In genomic region chr22:38460367-38460952, GRCh38 we compare ENCODE assay signal across 23 cellular contexts. TPM values are rescaled to one million over a fixed set of nuclear protein-coding genes. Genes with fewer than 3 reads are reported as not detected.
DNase-seq lines count a peak whose midpoint lies in the region; ATAC-seq, FAIRE-seq and TF ChIP-seq lines count a peak whose summit lies in the region.
"Had no signal": no experiment of that assay in that cellular context is flagged by ENCODE, and none has a peak within 500 bp of the region (broad histone marks: within the 10 kb centered on the region; RNA-seq: fewer than 3 reads in every experiment).

No MANE protein-coding gene starts in this region.

- POLR2A ChIA-PET in CD8-positive, alpha-beta T cell (lab: Charles Lee), result no interaction called here

- H3K4me2 ChIP-seq in BLaER1 treated with 17β-estradiol and CSF1 and Interleukin-3, amounts not matched to agents 10 nM and 100 nM, result peak overlapping the region in 8 of 11 experiments; percentile 72 to 93 (median 80); a peak in 13 of 22 replicates
- H3K4me2 ChIP-seq in KMS-11, result peak overlapping the region; percentile 74; the same call in 1 of the 2 replicates

- peaks cover 0 to 72% (median 4%) of the 10 kb centered on the region in 11 experiments; a peak in 8 of 22 replicates for H4K20me1 ChIP-seq in BLaER1 treated with 17β-estradiol and CSF1 and Interleukin-3, amounts not matched to agents 10 nM and 100 nM
- H4K20me1 ChIP-seq in KMS-11 (ENCODE audit: insufficient read depth), result no peaks in the 10 kb centered on the region

- no peaks in the 10 kb centered on the region for H3K9me3 ChIP-seq in BLaER1 treated with 17β-estradiol and CSF1 and Interleukin-3, amounts not matched to agents 10 nM and 100 nM (replicated peaks in 1 of 11)
- H3K9me3 ChIP-seq in CD8-positive, alpha-beta T cell (ENCODE audit: low read length), result no peaks in the 10 kb centered on the region
- no peaks in the 10 kb centered on the region for H3K9me3 ChIP-seq in esophagus squamous epithelium
- H3K9me3 ChIP-seq: pancreas, SJSA1, transverse colon had no signal

- no peaks in the 10 kb centered on the region for H3K36me3 ChIP-seq in BLaER1 treated with 17β-estradiol and CSF1 and Interleukin-3, amounts not matched to agents 10 nM and 100 nM
- H3K36me3 ChIP-seq in KMS-11 (ENCODE audit: insufficient read depth) (no peaks in the 10 kb centered on the region), esophagus squamous epithelium (no peaks in the 10 kb centered on the region)
- H3K36me3 ChIP-seq in CD8-positive, alpha-beta T cell (ENCODE audit: insufficient read depth, low read length), result no peaks in the 10 kb centered on the region
- H3K36me3 ChIP-seq: pancreas, SJSA1, transverse colon had no signal

- H3K27me3 Mint-ChIP-seq in neural crest cell (ENCODE audit: low read depth) (peaks cover 38% of the 10 kb centered on the region), osteocyte (ENCODE audit: unreplicated experiment) (peaks cover 35% of the 10 kb centered on the region)
- H3K27me3 Mint-ChIP-seq in CD8-positive, alpha-beta T cell (ENCODE audit: low read depth), result peaks cover 61% of the 10 kb centered on the region

- TF ChIP-seq CTCF in KMS-11 (conservative IDR thresholded peaks at IDR 0.05; ENCODE audit: low read depth, low read length) (no peak), dorsolateral prefrontal cortex (IDR thresholded peaks at IDR 0.05 in 54 of 56, conservative IDR thresholded peaks at IDR 0.05 in 2 of 56; ENCODE audit: low read depth in 1 of 56, partially characterized antibody in 56 of 56) (no peak), neural crest cell (conservative IDR thresholded peaks at IDR 0.05) (no peak), osteocyte (IDR thresholded peaks at IDR 0.05) (no peak), esophagus squamous epithelium (IDR thresholded peaks at IDR 0.05) (no peak), D721Med (IDR thresholded peaks at IDR 0.05; ENCODE audit: insufficient read depth, missing control alignments) (no peak)
- no peak for TF ChIP-seq CTCF in CD8-positive, alpha-beta T cell (IDR thresholded peaks at IDR 0.05)

- H3K4me1 ChIP-seq in BLaER1 treated with 17β-estradiol and CSF1 and Interleukin-3, amounts not matched to agents 10 nM and 100 nM, result peaks cover 22 to 84% (median 66%) of the 10 kb centered on the region in 10 experiments
- H3K4me1 ChIP-seq in KMS-11 (ENCODE audit: low read depth, poor library complexity, severe bottlenecking), result peaks cover 32% of the 10 kb centered on the region
- peaks cover 3% of the 10 kb centered on the region for H3K4me1 ChIP-seq in CD8-positive, alpha-beta T cell (ENCODE audit: insufficient read depth, low read length)
- peaks cover 5 to 18% (median 8%) of the 10 kb centered on the region in 3 donors for H3K4me1 ChIP-seq in esophagus squamous epithelium

- H3K9me3 Mint-ChIP-seq in neural crest cell, result no peaks in the 10 kb centered on the region
- no peaks in the 10 kb centered on the region for H3K9me3 Mint-ChIP-seq in CD8-positive, alpha-beta T cell
- H3K9me3 Mint-ChIP-seq in osteocyte (ENCODE audit: unreplicated experiment), result no peaks in the 10 kb centered on the region
- H3K9me3 Mint-ChIP-seq: activated CD8-positive, alpha-beta T cell treated with anti-CD3 and anti-CD28 coated beads for 36 hours; activated naive CD4-positive, alpha-beta T cell treated with anti-CD3 and anti-CD28 coated beads, Interleukin-2, amount 50 U/mL, for 24 hours; activated T-helper 2 cell treated with anti-CD3 and anti-CD28 coated beads, Interferon-gamma antibody, Interleukin-2, Interleukin-4, amounts not matched to agents 10 μg/mL and 5 μg/mL and 100 μg/mL, durations not matched to agents 14 hours and 24 hours and 36 hours; dendritic cell treated with granulocyte-macrophage colony-stimulating factor and Interleukin-4, amounts not matched to agents 40 ng/mL and 50 ng/mL, for 4 days had no signal

- no peak for FAIRE-seq in D721Med (lab: Jason Lieb, UNC)
- FAIRE-seq: pancreas had no signal

- CTCF ChIA-PET in CD8-positive, alpha-beta T cell (lab: Charles Lee), result no interaction called here

- intact Hi-C loops in dorsolateral prefrontal cortex (cut with DNase I), result no loop called here
- intact Hi-C loops in CD8-positive, alpha-beta T cell (cut with DNase I, micrococcal nuclease), result no loop called here
- intact Hi-C loops in esophagus squamous epithelium (cut with DNase I), result no loop called here

- H3K4me3 Mint-ChIP-seq in neural crest cell (peak overlapping the region; percentile 39), osteocyte (ENCODE audit: unreplicated experiment) (no peak overlapping the region)
- no peak overlapping the region for H3K4me3 Mint-ChIP-seq in CD8-positive, alpha-beta T cell
- H3K4me3 Mint-ChIP-seq: activated CD8-positive, alpha-beta T cell treated with anti-CD3 and anti-CD28 coated beads for 36 hours; activated naive CD4-positive, alpha-beta T cell treated with anti-CD3 and anti-CD28 coated beads, Interleukin-2, amount 50 U/mL, for 24 hours; dendritic cell treated with granulocyte-macrophage colony-stimulating factor and Interleukin-4, amounts not matched to agents 40 ng/mL and 50 ng/mL, for 4 days; T-helper 17 cell had no signal

- WGBS in esophagus squamous epithelium, 2 donors, result 40 to 47% methylated on average over 4 to 7 of the region's 8 CpGs

- no peak overlapping the region for H3K4me3 ChIP-seq in BLaER1 treated with 17β-estradiol and CSF1 and Interleukin-3, amounts not matched to agents 10 nM and 100 nM
- H3K4me3 ChIP-seq in KMS-11 (IDR thresholded peaks at IDR 0.05; ENCODE audit: insufficient read depth, low read depth, low read length) (no peak overlapping the region), dorsolateral prefrontal cortex (peak overlapping the region in 1 of 59 donors; percentile 48), esophagus squamous epithelium (no peak overlapping the region)
- H3K4me3 ChIP-seq in CD8-positive, alpha-beta T cell (ENCODE audit: low read depth, low read length), result no peak overlapping the region
- H3K4me3 ChIP-seq: SJSA1, transverse colon had no signal

- no peak overlapping the region for H3K27ac ChIP-seq in BLaER1 treated with 17β-estradiol and CSF1 and Interleukin-3, amounts not matched to agents 10 nM and 100 nM
- H3K27ac ChIP-seq in KMS-11 (no peak overlapping the region), dorsolateral prefrontal cortex (peak overlapping the region in 53 of 59 donors; percentile 4 to 87 (median 67)), esophagus squamous epithelium (no peak overlapping the region)
- no peak overlapping the region for H3K27ac ChIP-seq in CD8-positive, alpha-beta T cell (ENCODE audit: low read depth, low read length)
- H3K27ac ChIP-seq: pancreas, SJSA1, transverse colon had no signal

- H3K9ac ChIP-seq in BLaER1 treated with 17β-estradiol and CSF1 and Interleukin-3, amounts not matched to agents 10 nM and 100 nM, result no peak overlapping the region
- H3K9ac ChIP-seq in KMS-11, result no peak overlapping the region

- peaks cover 12 to 96% (median 24%) of the 10 kb centered on the region in 11 experiments for H3K27me3 ChIP-seq in BLaER1 treated with 17β-estradiol and CSF1 and Interleukin-3, amounts not matched to agents 10 nM and 100 nM
- H3K27me3 ChIP-seq in KMS-11 (ENCODE audit: insufficient read depth, low read depth) (peaks cover 2% of the 10 kb centered on the region; the same call in 1 of the 2 replicates), dorsolateral prefrontal cortex (peaks cover 0 to 4% (median 0%) of the 10 kb centered on the region in 45 donors), esophagus squamous epithelium (peaks cover 0 to 93% (median 5%) of the 10 kb centered on the region in 4 donors)
- peaks cover 21% of the 10 kb centered on the region for H3K27me3 ChIP-seq in CD8-positive, alpha-beta T cell (ENCODE audit: insufficient read depth, low read length)
- H3K27me3 ChIP-seq: pancreas had no signal

- H3K27ac Mint-ChIP-seq in neural crest cell (ENCODE audit: unreplicated experiment) (peak overlapping the region; percentile 54), osteocyte (ENCODE audit: unreplicated experiment) (no peak overlapping the region)
- H3K27ac Mint-ChIP-seq in CD8-positive, alpha-beta T cell, result no peak overlapping the region
- H3K27ac Mint-ChIP-seq: activated CD8-positive, alpha-beta T cell treated with anti-CD3 and anti-CD28 coated beads for 36 hours; activated naive CD4-positive, alpha-beta T cell treated with anti-CD3 and anti-CD28 coated beads, Interleukin-2, amount 50 U/mL, for 24 hours; activated T-helper 2 cell treated with anti-CD3 and anti-CD28 coated beads, Interferon-gamma antibody, Interleukin-2, Interleukin-4, amounts not matched to agents 10 μg/mL and 5 μg/mL and 100 μg/mL, durations not matched to agents 14 hours and 24 hours and 36 hours; dendritic cell treated with granulocyte-macrophage colony-stimulating factor and Interleukin-4, amounts not matched to agents 40 ng/mL and 50 ng/mL, for 4 days; T-helper 17 cell had no signal

- DNase-seq in dorsolateral prefrontal cortex, result no peak
- no peak for DNase-seq in neural crest cell (ENCODE audit: low read depth, low spot score)
- DNase-seq in CD8-positive, alpha-beta T cell, result no peak
- DNase-seq in osteocyte (ENCODE audit: extremely low spot score, unreplicated experiment), result no peak
- no peak for DNase-seq in esophagus squamous epithelium (lab: John Stamatoyannopoulos, UW)
- DNase-seq in D721Med (ENCODE audit: insufficient read length, low spot score), result no peak
- DNase-seq: activated CD4-positive, CD25-positive, alpha-beta regulatory T cell treated with anti-CD3 and anti-CD28 coated beads, Interleukin-2, amount 50 U/mL, for 72 hours; activated CD8-positive, alpha-beta T cell treated with anti-CD3 and anti-CD28 coated beads for 36 hours; DND-41; NCI-H1092 treated with DMSO at 0.1 percent for 48 hours; NCI-H1930; NCI-H2227 treated with DMSO at 0.1 percent for 48 hours; stimulated activated CD4-positive, alpha-beta T cell treated with anti-CD3 and anti-CD28 coated beads, Interleukin-2, amount 100 ng/mL, for 24 hours; T-helper 17 cell; transverse colon had no signal

- H3K79me2 ChIP-seq in KMS-11 (ENCODE audit: insufficient read depth, low read depth), result no peaks in the 10 kb centered on the region

- no peak for TF ChIP-seq POLR2A in esophagus squamous epithelium (IDR thresholded peaks at IDR 0.05)

- H2AFZ ChIP-seq in KMS-11 (ENCODE audit: low read depth), result no peak overlapping the region; the same call in 1 of the 2 replicates

- ATAC-seq in CD8-positive, alpha-beta T cell, result no peak

- H3K36me3 Mint-ChIP-seq in neural crest cell (ENCODE audit: low read depth) (no peaks in the 10 kb centered on the region), osteocyte (ENCODE audit: unreplicated experiment) (no peaks in the 10 kb centered on the region)
- no peaks in the 10 kb centered on the region for H3K36me3 Mint-ChIP-seq in CD8-positive, alpha-beta T cell
- H3K36me3 Mint-ChIP-seq: activated naive CD4-positive, alpha-beta T cell treated with anti-CD3 and anti-CD28 coated beads, Interleukin-2, amount 50 U/mL, for 24 hours had no signal

- H3K4me1 Mint-ChIP-seq in neural crest cell (peaks cover 44% of the 10 kb centered on the region), osteocyte (ENCODE audit: unreplicated experiment) (peaks cover 14% of the 10 kb centered on the region)
- peaks cover 11% of the 10 kb centered on the region for H3K4me1 Mint-ChIP-seq in CD8-positive, alpha-beta T cell (ENCODE audit: low read depth)

RNA-seq across cellular contexts. Expression of gene KCNJ4, which starts 5.5 kb away (rescaled TPM):
- 100 to 1,000 TPM in 35 of 120 experiments, 10 to 100 TPM in 85; 21.0 to 129 (median 87.1) TPM for total RNA-seq in dorsolateral prefrontal cortex
- 4.0 and 4.4 TPM in 2 replicates for total RNA-seq in neural crest cell
- not detected for total RNA-seq in CD8-positive, alpha-beta T cell
- total RNA-seq in osteocyte, result 0.43 and 0.57 TPM in 2 replicates
- total RNA-seq in esophagus squamous epithelium, result not detected
- total RNA-seq: activated CD8-positive, alpha-beta T cell treated with anti-CD3 and anti-CD28 coated beads for 36 hours; activated T-helper 2 cell treated with anti-CD3 and anti-CD28 coated beads, Interferon-gamma antibody, Interleukin-2, Interleukin-4, amounts not matched to agents 10 μg/mL and 5 μg/mL and 100 μg/mL, durations not matched to agents 14 hours and 24 hours and 36 hours; fibroblast of lung; pancreas; SJSA1; T-helper 17 cell; transverse colon had no signal

RNA-seq across cellular contexts. Expression of gene KDELR3, which starts 7.4 kb away (rescaled TPM):
- total RNA-seq in dorsolateral prefrontal cortex (1 to 10 TPM in 88 of 120 experiments, under 1 TPM in 30, not detected in 2; 0.35 to 4.3 (median 1.4) TPM), neural crest cell (5.1 and 5.3 TPM in 2 replicates), osteocyte (39.3 and 49.3 TPM in 2 replicates), esophagus squamous epithelium (1 to 10 TPM; 1.1 to 9.6 (median 1.9) TPM)
- not detected for total RNA-seq in CD8-positive, alpha-beta T cell
- total RNA-seq: T-helper 17 cell had no signal

RNA-seq across cellular contexts. Expression of gene DDX17, which starts 45.7 kb away (rescaled TPM):
- 100 to 1,000 TPM; 359 to 670 (median 471) TPM for total RNA-seq in dorsolateral prefrontal cortex
- 485 and 500 TPM in 2 replicates for total RNA-seq in neural crest cell
- 100 to 1,000 TPM; 348 to 386 TPM for total RNA-seq in CD8-positive, alpha-beta T cell
- total RNA-seq in osteocyte, result 439 and 466 TPM in 2 replicates
- total RNA-seq in esophagus squamous epithelium, result 100 to 1,000 TPM; 164 to 498 (median 214) TPM

Comparison
In these comparisons a context has a peak if more than half of its experiments do, and no peak if none do; other contexts are left out.
1. H3K27ac ChIP-seq: peak in dorsolateral prefrontal cortex (53 of 59); none in BLaER1 treated with 17β-estradiol and CSF1 and Interleukin-3, amounts not matched to agents 10 nM and 100 nM (0 of 11), KMS-11 (single experiment), CD8-positive, alpha-beta T cell (single experiment) and esophagus squamous epithelium (0 of 4).